16 cellular contexts compared by ENCODE assay signal in the genomic region with DNA sequence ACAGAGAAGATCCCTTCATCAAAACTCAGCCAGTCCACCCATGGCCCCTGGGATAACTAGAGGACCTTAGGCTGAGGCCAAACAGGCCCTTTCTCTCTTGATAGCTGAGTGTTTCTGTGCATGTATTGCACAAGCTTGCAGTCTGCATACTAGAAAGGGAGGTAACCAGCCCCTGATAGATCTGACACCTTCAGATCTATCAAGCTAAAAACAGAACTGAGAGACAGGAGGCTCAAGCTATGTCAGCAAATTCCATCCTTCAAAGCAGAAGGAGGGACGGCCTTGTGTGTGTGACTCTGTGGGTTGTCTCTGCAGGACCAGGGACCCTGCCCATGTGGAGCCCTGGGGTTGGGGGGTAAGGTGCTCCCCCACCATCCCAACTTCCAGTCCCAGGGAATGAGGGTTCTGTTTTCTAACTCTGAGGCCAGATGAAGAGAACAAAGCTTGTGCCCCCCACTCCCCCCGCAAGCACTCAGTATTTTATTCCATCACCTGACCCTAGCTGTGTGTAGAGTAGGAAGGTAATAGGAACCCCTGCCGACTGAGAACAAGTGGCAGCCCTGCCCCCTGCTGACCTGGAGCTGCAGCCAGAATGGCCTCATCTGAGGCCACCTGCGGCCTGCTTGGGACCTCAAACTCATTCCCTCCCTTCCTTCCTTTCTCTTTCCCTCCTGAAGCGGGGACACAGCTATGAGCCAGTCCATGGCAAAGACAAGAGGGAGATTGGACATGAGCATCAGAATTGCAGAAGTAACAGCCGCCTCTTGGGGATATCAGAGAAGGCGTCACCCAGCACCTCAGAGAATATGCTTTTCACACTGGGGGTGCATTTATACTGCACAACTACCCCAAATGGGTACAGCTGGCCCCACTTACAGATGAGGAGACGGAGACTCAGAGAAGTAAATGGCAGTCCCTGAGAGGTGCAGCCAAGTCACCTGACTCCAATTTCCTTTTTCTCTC.
DNase-seq lines count a peak whose midpoint lies in the region; ATAC-seq and FAIRE-seq lines count a peak whose summit lies in the region.
"Had no signal": no experiment of that assay in that cellular context is flagged by ENCODE, and none has a peak within 500 bp of the region (broad histone marks: within the 10 kb centered on the region; RNA-seq: fewer than 3 reads in every experiment).

No MANE protein-coding gene starts in this region.

- no peak overlapping the region for H3K27ac Mint-ChIP-seq in activated T-helper 1 cell treated with anti-CD3 and anti-CD28 coated beads, Interleukin-12 subunit alpha, Interleukin-12 subunit beta, Interleukin-2, Interleukin-4 antibody, amounts not matched to agents 30 ng/mL and 10 ng/mL and 1 ng/mL, durations not matched to agents 14 hours and 24 hours and 36 hours
- H3K27ac Mint-ChIP-seq: activated CD4-positive, alpha-beta memory T cell treated with anti-CD3 and anti-CD28 coated beads, Interleukin-2, amount 10 ng/mL, durations not matched to agents 7 days and 5 days; activated naive CD4-positive, alpha-beta T cell treated with anti-CD3 and anti-CD28 coated beads, Interleukin-2, amount 50 U/mL, for 24 hours; T-helper 1 cell treated with Interleukin-12 subunit alpha and Interleukin-12 subunit beta and Interleukin-4 antibody, amounts not matched to agents 30 μg/mL and 1 μg/mL, for 36 hours had no signal

- no peaks in the 10 kb centered on the region for H3K36me3 Mint-ChIP-seq in activated T-helper 1 cell treated with anti-CD3 and anti-CD28 coated beads, Interleukin-12 subunit alpha, Interleukin-12 subunit beta, Interleukin-2, Interleukin-4 antibody, amounts not matched to agents 30 ng/mL and 10 ng/mL and 1 ng/mL, durations not matched to agents 14 hours and 24 hours and 36 hours (ENCODE audit: low read depth)
- H3K36me3 Mint-ChIP-seq: activated naive CD4-positive, alpha-beta T cell treated with anti-CD3 and anti-CD28 coated beads, Interleukin-2, amount 50 U/mL, for 24 hours had no signal

- H3K9ac ChIP-seq in BLaER1 treated with 17β-estradiol and CSF1 and Interleukin-3, amounts not matched to agents 10 nM and 100 nM = no peak overlapping the region

- H3K9me3 ChIP-seq in BLaER1 treated with 17β-estradiol and CSF1 and Interleukin-3, amounts not matched to agents 10 nM and 100 nM (replicated peaks in 1 of 11) = no peaks in the 10 kb centered on the region
- H3K9me3 ChIP-seq: BE2C, MG63 had no signal

- H3K9me3 Mint-ChIP-seq in activated T-helper 1 cell treated with anti-CD3 and anti-CD28 coated beads, Interleukin-12 subunit alpha, Interleukin-12 subunit beta, Interleukin-2, Interleukin-4 antibody, amounts not matched to agents 30 ng/mL and 10 ng/mL and 1 ng/mL, durations not matched to agents 14 hours and 24 hours and 36 hours = no peaks in the 10 kb centered on the region
- H3K9me3 Mint-ChIP-seq: activated CD4-positive, alpha-beta memory T cell treated with anti-CD3 and anti-CD28 coated beads, Interleukin-2, amount 10 ng/mL, durations not matched to agents 7 days and 5 days; activated naive CD4-positive, alpha-beta T cell treated with anti-CD3 and anti-CD28 coated beads, Interleukin-2, amount 50 U/mL, for 24 hours; T-helper 1 cell treated with Interleukin-12 subunit alpha and Interleukin-12 subunit beta and Interleukin-4 antibody, amounts not matched to agents 30 μg/mL and 1 μg/mL, for 36 hours had no signal

- peaks cover 0 to 13% (median 0%) of the 10 kb centered on the region in 11 experiments; a peak in 2 of 22 replicates for H4K20me1 ChIP-seq in BLaER1 treated with 17β-estradiol and CSF1 and Interleukin-3, amounts not matched to agents 10 nM and 100 nM

- H3K4me1 ChIP-seq in BLaER1 treated with 17β-estradiol and CSF1 and Interleukin-3, amounts not matched to agents 10 nM and 100 nM = peaks cover 11 to 30% (median 24%) of the 10 kb centered on the region in 10 experiments

- H3K4me1 Mint-ChIP-seq in activated T-helper 1 cell treated with anti-CD3 and anti-CD28 coated beads, Interleukin-12 subunit alpha, Interleukin-12 subunit beta, Interleukin-2, Interleukin-4 antibody, amounts not matched to agents 30 ng/mL and 10 ng/mL and 1 ng/mL, durations not matched to agents 14 hours and 24 hours and 36 hours (ENCODE audit: low read depth) = peaks cover 14% of the 10 kb centered on the region

- H3K27ac ChIP-seq in BLaER1 treated with 17β-estradiol and CSF1 and Interleukin-3, amounts not matched to agents 10 nM and 100 nM = no peak overlapping the region

- ATAC-seq in GM19324 (IDR thresholded peaks at IDR 0.05; ENCODE audit: low FRiP score, unreplicated experiment) = no peak
- ATAC-seq: HCT116 had no signal

- intact Hi-C loops in activated T-helper 1 cell treated with anti-CD3 and anti-CD28 coated beads, Interleukin-12 subunit alpha, Interleukin-12 subunit beta, Interleukin-2, Interleukin-4 antibody, amounts not matched to agents 30 ng/mL and 10 ng/mL and 1 ng/mL, durations not matched to agents 14 hours and 24 hours and 36 hours (cut with micrococcal nuclease) = no loop called here

- no peaks in the 10 kb centered on the region for H3K36me3 ChIP-seq in BLaER1 treated with 17β-estradiol and CSF1 and Interleukin-3, amounts not matched to agents 10 nM and 100 nM
- H3K36me3 ChIP-seq: BE2C, MG63 had no signal

- peaks cover 18% of the 10 kb centered on the region for H3K27me3 Mint-ChIP-seq in activated T-helper 1 cell treated with anti-CD3 and anti-CD28 coated beads, Interleukin-12 subunit alpha, Interleukin-12 subunit beta, Interleukin-2, Interleukin-4 antibody, amounts not matched to agents 30 ng/mL and 10 ng/mL and 1 ng/mL, durations not matched to agents 14 hours and 24 hours and 36 hours (ENCODE audit: insufficient read depth)
- H3K27me3 Mint-ChIP-seq: activated naive CD4-positive, alpha-beta T cell treated with anti-CD3 and anti-CD28 coated beads, Interleukin-2, amount 50 U/mL, for 24 hours had no signal

- no peak for DNase-seq in GM19239 (ENCODE audit: insufficient read length, low spot score)
- peak; percentile 6 for DNase-seq in NCI-H2227 treated with DMSO at 0.1 percent for 48 hours (lab: John Stamatoyannopoulos, UW)
- peak; percentile 74 for DNase-seq in left kidney (ENCODE audit: low read depth, low spot score)
- no peak for DNase-seq in activated T-helper 1 cell treated with anti-CD3 and anti-CD28 coated beads, Interleukin-12 subunit alpha, Interleukin-12 subunit beta, Interleukin-2, Interleukin-4 antibody, amounts not matched to agents 30 ng/mL and 10 ng/mL and 1 ng/mL, durations not matched to agents 14 hours and 24 hours and 36 hours (ENCODE audit: low spot score)
- DNase-seq in NCI-H2029 treated with DMSO at 0.1 percent for 48 hours (lab: John Stamatoyannopoulos, UW) = no peak
- no peak for DNase-seq in HK-2 (ENCODE audit: unreplicated experiment)
- DNase-seq: activated CD4-positive, alpha-beta memory T cell treated with anti-CD3 and anti-CD28 coated beads, Interleukin-2, amount 10 ng/mL, durations not matched to agents 7 days and 5 days; BE2C; GDM1; MG63 had no signal

- no peak overlapping the region for H3K4me3 ChIP-seq in BLaER1 treated with 17β-estradiol and CSF1 and Interleukin-3, amounts not matched to agents 10 nM and 100 nM
- H3K4me3 ChIP-seq: MG63 had no signal

- no peak overlapping the region for H3K4me3 Mint-ChIP-seq in activated T-helper 1 cell treated with anti-CD3 and anti-CD28 coated beads, Interleukin-12 subunit alpha, Interleukin-12 subunit beta, Interleukin-2, Interleukin-4 antibody, amounts not matched to agents 30 ng/mL and 10 ng/mL and 1 ng/mL, durations not matched to agents 14 hours and 24 hours and 36 hours
- H3K4me3 Mint-ChIP-seq: activated CD4-positive, alpha-beta memory T cell treated with anti-CD3 and anti-CD28 coated beads, Interleukin-2, amount 10 ng/mL, durations not matched to agents 7 days and 5 days; activated naive CD4-positive, alpha-beta T cell treated with anti-CD3 and anti-CD28 coated beads, Interleukin-2, amount 50 U/mL, for 24 hours; T-helper 1 cell treated with Interleukin-12 subunit alpha and Interleukin-12 subunit beta and Interleukin-4 antibody, amounts not matched to agents 30 μg/mL and 1 μg/mL, for 36 hours had no signal

- peaks cover 0 to 5% (median 0%) of the 10 kb centered on the region in 11 experiments; a peak in 1 of 22 replicates for H3K27me3 ChIP-seq in BLaER1 treated with 17β-estradiol and CSF1 and Interleukin-3, amounts not matched to agents 10 nM and 100 nM
- H3K27me3 ChIP-seq: BE2C, MG63 had no signal

- H3K4me2 ChIP-seq in BLaER1 treated with 17β-estradiol and CSF1 and Interleukin-3, amounts not matched to agents 10 nM and 100 nM = peak overlapping the region in 10 of 11 experiments; percentile 4 to 47 (median 21); a peak in 12 of 22 replicates

- peak; percentile 8 for FAIRE-seq in GM19239 (lab: Jason Lieb, UNC)
- FAIRE-seq: islet of Langerhans had no signal

Comparison
In these comparisons a context has a peak if more than half of its experiments do, and no peak if none do; other contexts are left out.
1. DNase-seq: peak in NCI-H2227 treated with DMSO at 0.1 percent for 48 hours (single experiment) and left kidney (single experiment); none in GM19239 (single experiment), activated T-helper 1 cell treated with anti-CD3 and anti-CD28 coated beads, Interleukin-12 subunit alpha, Interleukin-12 subunit beta, Interleukin-2, Interleukin-4 antibody, amounts not matched to agents 30 ng/mL and 10 ng/mL and 1 ng/mL, durations not matched to agents 14 hours and 24 hours and 36 hours (single experiment), NCI-H2029 treated with DMSO at 0.1 percent for 48 hours (single experiment) and HK-2 (single experiment).